ENCODE assay signal across 4 cellular contexts in genomic region chr22:43227231-43227630, GRCh38.
TF ChIP-seq lines count a peak whose summit lies in the region.

No MANE protein-coding gene starts in this region.

TF ChIP-seq in SK-N-SH, 30 proteins besides CTCF, POLR2A, EP300 and RAD21 (continues in another document):
- TF ChIP-seq SIN3A (IDR thresholded peaks at IDR 0.05; ENCODE audit: borderline replicate concordance, low read depth, low read length) (no peak), JUND (IDR thresholded peaks at IDR 0.05) (no peak), TAF1 (IDR thresholded peaks at IDR 0.05; ENCODE audit: borderline replicate concordance, low read depth, low read length) (no peak), SMC3 (IDR thresholded peaks at IDR 0.05; ENCODE audit: low read depth, low read length) (no peak), REST (IDR thresholded peaks at IDR 0.05; ENCODE audit: low read depth, low read length) (no peak), ELF1 (IDR thresholded peaks at IDR 0.05) (no peak), RXRA (IDR thresholded peaks at IDR 0.05; ENCODE audit: borderline replicate concordance, low read depth) (no peak), USF2 (IDR thresholded peaks at IDR 0.05; ENCODE audit: borderline replicate concordance, low read depth, low read length) (no peak), TCF12 (IDR thresholded peaks at IDR 0.05) (no peak), FOXM1 (IDR thresholded peaks at IDR 0.05; ENCODE audit: low read depth) (no peak), POLR2AphosphoS5 (IDR thresholded peaks at IDR 0.05; ENCODE audit: low read depth, low read length) (no peak), EZH2phosphoT487 (IDR thresholded peaks at IDR 0.05; ENCODE audit: borderline replicate concordance, low read depth) (no peak)

TF ChIP-seq in SK-N-SH treated with all-trans-retinoic acid at 6 μM for 48 hours, 23 proteins besides CTCF, POLR2A, EP300 and RAD21:
- no peak for TF ChIP-seq ISL1 (CRISPR knock-in tag; IDR thresholded peaks at IDR 0.05)
- no peak for TF ChIP-seq ZNF565 (CRISPR knock-in tag; conservative IDR thresholded peaks at IDR 0.05; ENCODE audit: low read depth)
- no peak for TF ChIP-seq SNAI2 (CRISPR knock-in tag; IDR thresholded peaks at IDR 0.05)
- no peak for TF ChIP-seq PATZ1 (CRISPR knock-in tag; IDR thresholded peaks at IDR 0.05; ENCODE audit: borderline replicate concordance)
- no peak for TF ChIP-seq BACH2 (CRISPR knock-in tag; IDR thresholded peaks at IDR 0.05; ENCODE audit: borderline replicate concordance)
- TF ChIP-seq CREB5 (CRISPR knock-in tag; IDR thresholded peaks at IDR 0.05; ENCODE audit: low read depth) = no peak
- no peak for TF ChIP-seq ZC3H10 (CRISPR knock-in tag; IDR thresholded peaks at IDR 0.05)
- no peak for TF ChIP-seq POU6F1 (CRISPR knock-in tag; IDR thresholded peaks at IDR 0.05; ENCODE audit: borderline replicate concordance, low read depth)
- TF ChIP-seq TOX (CRISPR knock-in tag; IDR thresholded peaks at IDR 0.05; ENCODE audit: borderline replicate concordance) = no peak
- no peak for TF ChIP-seq ESRRG (CRISPR knock-in tag; IDR thresholded peaks at IDR 0.05)
- no peak for TF ChIP-seq RARB (CRISPR knock-in tag; IDR thresholded peaks at IDR 0.05)
- no peak for TF ChIP-seq CSDC2 (CRISPR knock-in tag; IDR thresholded peaks at IDR 0.05)

TF ChIP-seq in IMR-90, 13 proteins besides CTCF, POLR2A, EP300 and RAD21:
- TF ChIP-seq CEBPB (IDR thresholded peaks at IDR 0.05; ENCODE audit: low read depth, low read length) (no peak), BHLHE40 (IDR thresholded peaks at IDR 0.05; ENCODE audit: low read depth, low read length) (no peak), MAFK (IDR thresholded peaks at IDR 0.05; ENCODE audit: low read depth, low read length) (no peak), MAZ (IDR thresholded peaks at IDR 0.05; ENCODE audit: borderline replicate concordance, low read depth, low read length) (no peak), MXI1 (IDR thresholded peaks at IDR 0.05; ENCODE audit: borderline replicate concordance, low read depth, low read length) (no peak), RFX5 (IDR thresholded peaks at IDR 0.05; ENCODE audit: low read depth, low read length) (no peak), NFE2L2 (IDR thresholded peaks at IDR 0.05; ENCODE audit: low read depth, low read length) (no peak), ELK1 (IDR thresholded peaks at IDR 0.05; ENCODE audit: borderline replicate concordance, low read depth, low read length) (no peak), CHD1 (IDR thresholded peaks at IDR 0.05; ENCODE audit: low read depth, low read length) (no peak), RCOR1 (IDR thresholded peaks at IDR 0.05; ENCODE audit: insufficient replicate concordance, low read length) (no peak), USF2 (IDR thresholded peaks at IDR 0.05; ENCODE audit: low read depth, low read length) (no peak), SMC3 (IDR thresholded peaks at IDR 0.05; ENCODE audit: low read depth, low read length) (no peak), FOS (IDR thresholded peaks at IDR 0.05; ENCODE audit: low read depth, low read length) (no peak)

TF ChIP-seq in H1, 55 proteins besides CTCF, POLR2A, EP300 and RAD21:
- TF ChIP-seq KDM5A (IDR thresholded peaks at IDR 0.05; ENCODE audit: low read length) (no peak), KDM1A (IDR thresholded peaks at IDR 0.05; ENCODE audit: borderline replicate concordance, low read length) (no peak), BRCA1 (IDR thresholded peaks at IDR 0.05; ENCODE audit: low read depth, low read length) (no peak), TAF7 (optimal IDR thresholded peaks at IDR 0.05; ENCODE audit: borderline replicate concordance, low read depth, low read length) (no peak), ASH2L (IDR thresholded peaks at IDR 0.05; ENCODE audit: low read length) (no peak), GTF2F1 (IDR thresholded peaks at IDR 0.05; ENCODE audit: borderline replicate concordance, low read depth, low read length) (no peak), CEBPB (IDR thresholded peaks at IDR 0.05; ENCODE audit: low read depth, low read length) (no peak), HDAC6 (IDR thresholded peaks at IDR 0.05; ENCODE audit: low read depth, low read length) (no peak), CHD2 (IDR thresholded peaks at IDR 0.05; ENCODE audit: low read length) (no peak), BCL11A (IDR thresholded peaks at IDR 0.05; ENCODE audit: low read depth in 2 of 2, low read length in 2 of 2) (no peak), ATF3 (IDR thresholded peaks at IDR 0.05; ENCODE audit: insufficient read depth, low read depth, low read length) (no peak), CREB1 (IDR thresholded peaks at IDR 0.05) (no peak), ZNF274 (IDR thresholded peaks at IDR 0.05; ENCODE audit: borderline replicate concordance, extremely low read depth, low read length) (no peak)
